In the genomic region with DNA sequence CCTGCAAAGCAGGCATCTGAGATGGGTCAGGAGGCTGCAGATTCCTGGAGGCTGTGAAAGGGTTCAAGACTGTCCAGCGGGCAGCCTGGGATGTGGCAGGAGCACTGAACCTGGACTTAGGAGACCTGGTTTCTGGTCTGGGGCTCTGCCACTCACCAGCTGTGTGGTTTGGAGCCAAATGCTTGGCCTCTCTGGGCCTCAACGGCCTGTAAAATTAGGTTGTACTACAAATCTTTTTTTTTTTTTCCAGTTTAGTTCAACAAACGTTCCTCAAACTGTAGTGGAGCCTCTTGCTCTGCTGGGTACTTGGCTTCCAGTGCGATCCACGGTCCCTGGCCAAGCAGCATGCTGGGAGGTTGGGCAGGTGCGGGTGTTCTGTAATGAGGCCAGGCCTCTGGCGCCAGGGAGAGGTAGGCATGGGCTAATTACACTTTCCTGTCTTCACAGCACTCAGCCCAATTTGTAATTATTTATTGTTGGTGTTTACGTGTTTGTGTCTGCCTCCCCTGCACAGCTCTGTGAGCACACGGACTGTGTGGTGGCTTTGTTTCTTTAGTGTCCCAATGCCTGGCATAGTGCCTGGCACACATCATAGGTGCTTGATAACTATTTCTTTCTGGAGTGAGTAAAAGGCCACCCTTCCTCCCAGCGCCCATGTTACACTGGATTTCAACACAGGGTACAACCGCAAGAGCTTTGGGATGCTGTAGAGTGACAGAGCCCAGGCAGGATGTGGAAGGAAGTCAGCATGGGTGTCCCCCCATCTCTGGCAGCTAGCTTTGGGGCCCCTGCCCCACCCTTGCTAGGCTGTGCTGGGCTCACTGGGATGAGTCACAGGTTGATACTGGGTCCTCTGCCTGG, we compare ENCODE assay signal across 11 cellular contexts. TPM values are rescaled to one million over a fixed set of nuclear protein-coding genes. Genes with fewer than 3 reads are reported as not detected.
DNase-seq lines count a peak whose midpoint lies in the region; ATAC-seq lines count a peak whose summit lies in the region.
"Had no signal": no experiment of that assay in that cellular context is flagged by ENCODE, and none has a peak within 500 bp of the region (broad histone marks: within the 10 kb centered on the region; RNA-seq: fewer than 3 reads in every experiment).

No MANE protein-coding gene starts in this region.

- intact Hi-C loops in Right ventricle myocardium inferior (cut with DNase I) (no loop called here), cardiac septum (cut with DNase I) (loop anchor here (5.0 kb wide), 1 partner anchor 155 kb away; no protein-coding TSS in a partner anchor)

- peak; percentile 81 for DNase-seq in Right ventricle myocardium inferior (ENCODE audit: missing footprints)
- DNase-seq in cardiac septum (ENCODE audit: low spot score), result no peak
- peak; percentile 49 for DNase-seq in SKM-1 treated with dmso at 0.1 percent for 144 hours (lab: John Stamatoyannopoulos, UW; ENCODE audit: unreplicated experiment)
- no peak for DNase-seq in left lobe of liver (ENCODE audit: low spot score)
- DNase-seq in SHP77 treated with DMSO at 0.1 percent for 48 hours (lab: John Stamatoyannopoulos, UW), result no peak
- no peak for DNase-seq in activated naive CD4-positive, alpha-beta T cell treated with anti-CD3 and anti-CD28 coated beads, Interleukin-2, amount 50 U/mL, for 72 hours (ENCODE audit: low spot score in 2 of 2)
- DNase-seq: central memory CD4-positive, alpha-beta T cell; midbrain had no signal

- ATAC-seq in Right ventricle myocardium inferior (peak; percentile 62), left lobe of liver (peak; percentile 28), GM18858 (IDR thresholded peaks at IDR 0.05; ENCODE audit: unreplicated experiment) (no peak), HG02970 (IDR thresholded peaks at IDR 0.05; ENCODE audit: low FRiP score, unreplicated experiment) (no peak)
- no peak for ATAC-seq in activated naive CD4-positive, alpha-beta T cell treated with anti-CD3 and anti-CD28 coated beads, Interleukin-2, amount 50 U/mL, for 72 hours

- H3K27ac Mint-ChIP-seq in activated naive CD4-positive, alpha-beta T cell treated with anti-CD3 and anti-CD28 coated beads, Interleukin-2, amount 50 U/mL, for 72 hours, result no peak overlapping the region

- no peaks in the 10 kb centered on the region for H3K36me3 Mint-ChIP-seq in activated naive CD4-positive, alpha-beta T cell treated with anti-CD3 and anti-CD28 coated beads, Interleukin-2, amount 50 U/mL, for 72 hours

- H3K9me3 Mint-ChIP-seq in activated naive CD4-positive, alpha-beta T cell treated with anti-CD3 and anti-CD28 coated beads, Interleukin-2, amount 50 U/mL, for 72 hours, result no peaks in the 10 kb centered on the region

RNA-seq across cellular contexts. Expression of gene KRT80, which starts 5.8 kb away (rescaled TPM):
- total RNA-seq in Right ventricle myocardium inferior, result not detected
- 1.2 TPM for total RNA-seq in cardiac septum
- total RNA-seq in left lobe of liver, result 0.28 TPM
- total RNA-seq in activated naive CD4-positive, alpha-beta T cell treated with anti-CD3 and anti-CD28 coated beads, Interleukin-2, amount 50 U/mL, for 72 hours, result not detected
- total RNA-seq: frontal cortex had no signal

RNA-seq across cellular contexts. Expression of gene KRT7, which starts 35.4 kb away (rescaled TPM):
- total RNA-seq in Right ventricle myocardium inferior, result not detected
- total RNA-seq in cardiac septum, result 1.2 TPM
- total RNA-seq in left lobe of liver, result 18.8 TPM
- 1 to 10 TPM in 1 of 2 donors, under 1 TPM in 1; 0.36 to 8.0 TPM for total RNA-seq in activated naive CD4-positive, alpha-beta T cell treated with anti-CD3 and anti-CD28 coated beads, Interleukin-2, amount 50 U/mL, for 72 hours
- total RNA-seq: frontal cortex had no signal

Comparison
In these comparisons a context has a peak if more than half of its experiments do, and no peak if none do; other contexts are left out.
1. DNase-seq: peak in Right ventricle myocardium inferior (single experiment) and SKM-1 treated with dmso at 0.1 percent for 144 hours (single experiment); none in cardiac septum (single experiment), left lobe of liver (single experiment), SHP77 treated with DMSO at 0.1 percent for 48 hours (single experiment) and activated naive CD4-positive, alpha-beta T cell treated with anti-CD3 and anti-CD28 coated beads, Interleukin-2, amount 50 U/mL, for 72 hours (0 of 2).
2. ATAC-seq: peak in Right ventricle myocardium inferior (single experiment) and left lobe of liver (single experiment); none in GM18858 (single experiment), HG02970 (single experiment) and activated naive CD4-positive, alpha-beta T cell treated with anti-CD3 and anti-CD28 coated beads, Interleukin-2, amount 50 U/mL, for 72 hours (0 of 2).